In genomic region chr12:52022841-52023181, GRCh38 we compare ENCODE assay signal across 8 cellular contexts. TPM values are rescaled to one million over a fixed set of nuclear protein-coding genes. Genes with fewer than 3 reads are reported as not detected.
DNase-seq lines count a peak whose midpoint lies in the region; ATAC-seq, FAIRE-seq and TF ChIP-seq lines count a peak whose summit lies in the region.

No MANE protein-coding gene starts in this region.

- peak; percentile 8 for ATAC-seq in HG02885 (IDR thresholded peaks at IDR 0.05; ENCODE audit: poor library complexity, unreplicated experiment)
- ATAC-seq in HG03460 (IDR thresholded peaks at IDR 0.05; ENCODE audit: unreplicated experiment) = no peak

- CTCF ChIA-PET in CD8-positive, alpha-beta memory T cell (lab: Charles Lee) = interaction anchor here (0.9 to 17.0 kb wide), 17 partner anchors 8 to 130 kb away, joined by 3 to 580 read pairs (median 10); partner anchors contain the start of genes ATG101, NR4A1, SMIM41 and TAMALIN

- H3K4me1 Mint-ChIP-seq in CD8-positive, alpha-beta memory T cell = peaks cover 31 to 43% (median 41%) of the 10 kb centered on the region in 3 donors
- peaks cover 39% of the 10 kb centered on the region for H3K4me1 Mint-ChIP-seq in activated T-helper 2 cell treated with anti-CD3 and anti-CD28 coated beads, Interferon-gamma antibody, Interleukin-2, Interleukin-4, amounts not matched to agents 10 μg/mL and 5 μg/mL and 100 μg/mL, durations not matched to agents 14 hours and 24 hours and 36 hours (ENCODE audit: low read depth)

- H3K27me3 ChIP-seq in CD8-positive, alpha-beta memory T cell (ENCODE audit: insufficient read depth, low read length, poor library complexity, severe bottlenecking) = no peaks in the 10 kb centered on the region
- H3K27me3 ChIP-seq in keratinocyte (ENCODE audit: control insufficient read depth, extremely low read depth, insufficient read depth, low read length) (peaks cover 7% of the 10 kb centered on the region), testis (no peaks in the 10 kb centered on the region)

- no peaks in the 10 kb centered on the region for H3K36me3 ChIP-seq in CD8-positive, alpha-beta memory T cell (ENCODE audit: insufficient read depth, low read length)
- H3K36me3 ChIP-seq in keratinocyte (ENCODE audit: control insufficient read depth in 2 of 2, extremely low read depth in 1 of 2, insufficient read depth in 2 of 2, low read length in 2 of 2) = no peaks in the 10 kb centered on the region
- no peaks in the 10 kb centered on the region for H3K36me3 ChIP-seq in testis (ENCODE audit: low read depth, missing control alignments)

- H3K4me1 ChIP-seq in CD8-positive, alpha-beta memory T cell (ENCODE audit: insufficient read depth, low read length) = peaks cover 33% of the 10 kb centered on the region
- peaks cover 6% of the 10 kb centered on the region for H3K4me1 ChIP-seq in keratinocyte (ENCODE audit: control insufficient read depth, extremely low read depth, insufficient read depth, low read length)
- peaks cover 24% of the 10 kb centered on the region for H3K4me1 ChIP-seq in testis

- no peaks in the 10 kb centered on the region for H3K9me3 Mint-ChIP-seq in CD8-positive, alpha-beta memory T cell
- no peaks in the 10 kb centered on the region for H3K9me3 Mint-ChIP-seq in activated T-helper 2 cell treated with anti-CD3 and anti-CD28 coated beads, Interferon-gamma antibody, Interleukin-2, Interleukin-4, amounts not matched to agents 10 μg/mL and 5 μg/mL and 100 μg/mL, durations not matched to agents 14 hours and 24 hours and 36 hours

- intact Hi-C loops in activated T-helper 2 cell treated with anti-CD3 and anti-CD28 coated beads, Interferon-gamma antibody, Interleukin-2, Interleukin-4, amounts not matched to agents 10 μg/mL and 5 μg/mL and 100 μg/mL, durations not matched to agents 14 hours and 24 hours and 36 hours (cut with micrococcal nuclease) = loop anchor here (1.0 to 5.0 kb wide), 3 partner anchors 16 to 51 kb away; no protein-coding TSS in a partner anchor
- intact Hi-C loops in testis (cut with DNase I; ENCODE audit: low total_unique reads) = no loop called here

- no peak for DNase-seq in CD8-positive, alpha-beta memory T cell
- DNase-seq in activated T-helper 2 cell treated with anti-CD3 and anti-CD28 coated beads, Interferon-gamma antibody, Interleukin-2, Interleukin-4, amounts not matched to agents 10 μg/mL and 5 μg/mL and 100 μg/mL, durations not matched to agents 14 hours and 24 hours and 36 hours (ENCODE audit: low spot score) = no peak
- no peak for DNase-seq in keratinocyte (ENCODE audit: low read depth, low spot score)
- DNase-seq in testis = no peak
- DNase-seq in retina = no peak
- no peak for DNase-seq in NCI-H446 treated with DMSO at 0.1 percent for 48 hours (lab: John Stamatoyannopoulos, UW)

- H3K4me3 ChIP-seq in CD8-positive, alpha-beta memory T cell (ENCODE audit: low read length) = peak overlapping the region; percentile 61
- H3K4me3 ChIP-seq in keratinocyte (ENCODE audit: control insufficient read depth in 2 of 3, extremely low read depth in 1 of 3, insufficient read depth in 2 of 3, low read depth in 1 of 3, low read length in 3 of 3) (peak overlapping the region in 2 of 3 experiments; percentile 44 to 48), testis (peak overlapping the region; percentile 53 to 64)

- no peaks in the 10 kb centered on the region for H3K9me3 ChIP-seq in CD8-positive, alpha-beta memory T cell (ENCODE audit: low read length)
- H3K9me3 ChIP-seq in keratinocyte (ENCODE audit: control insufficient read depth, low read depth, low read length) (no peaks in the 10 kb centered on the region), testis (no peaks in the 10 kb centered on the region)

- H3K9me1 ChIP-seq in keratinocyte (ENCODE audit: control insufficient read depth, extremely low read depth, insufficient read depth, low read length) = no peaks in the 10 kb centered on the region

- dilution Hi-C loops in keratinocyte (cut with MboI; ENCODE audit: extremely low pct_ligation_motif_present, low sequenced_read_pairs) = no loop called here

- no peak for TF ChIP-seq POLR2A in testis (IDR thresholded peaks at IDR 0.05)

- 5 to 32% methylated on average over 12 to 14 of the region's 14 CpGs for WGBS in testis, 2 donors

- peak overlapping the region in 7 of 8 donors; percentile 17 to 86 (median 83) for H3K27ac Mint-ChIP-seq in CD8-positive, alpha-beta memory T cell
- H3K27ac Mint-ChIP-seq in activated T-helper 2 cell treated with anti-CD3 and anti-CD28 coated beads, Interferon-gamma antibody, Interleukin-2, Interleukin-4, amounts not matched to agents 10 μg/mL and 5 μg/mL and 100 μg/mL, durations not matched to agents 14 hours and 24 hours and 36 hours = no peak overlapping the region

- H4K20me1 ChIP-seq in keratinocyte (ENCODE audit: control insufficient read depth, extremely low read depth, insufficient read depth, low read length) = no peaks in the 10 kb centered on the region

- H3K27ac ChIP-seq in CD8-positive, alpha-beta memory T cell (ENCODE audit: low read depth, low read length) = no peak overlapping the region
- H3K27ac ChIP-seq in keratinocyte (ENCODE audit: control insufficient read depth, insufficient read depth, low read length) = no peak overlapping the region
- H3K27ac ChIP-seq in testis = peak overlapping the region in 1 of 2 donors; percentile 4

- peak overlapping the region; percentile 20 for H2AFZ ChIP-seq in keratinocyte (ENCODE audit: control insufficient read depth, low read length)

- no peak for FAIRE-seq in keratinocyte (lab: Jason Lieb, UNC)

- POLR2A ChIA-PET in CD8-positive, alpha-beta memory T cell (lab: Charles Lee) = interaction anchor here (1.0 to 2.2 kb wide), 3 partner anchors 15 to 30 kb away, joined by 4 to 10 read pairs (median 5); partner anchors contain the start of genes NR4A1 and TAMALIN

- peak overlapping the region; percentile 73 to 90 (median 82) for H3K4me3 Mint-ChIP-seq in CD8-positive, alpha-beta memory T cell
- peak overlapping the region; percentile 87 for H3K4me3 Mint-ChIP-seq in activated T-helper 2 cell treated with anti-CD3 and anti-CD28 coated beads, Interferon-gamma antibody, Interleukin-2, Interleukin-4, amounts not matched to agents 10 μg/mL and 5 μg/mL and 100 μg/mL, durations not matched to agents 14 hours and 24 hours and 36 hours (ENCODE audit: low read depth)

- no peaks in the 10 kb centered on the region for H3K79me2 ChIP-seq in keratinocyte (ENCODE audit: control insufficient read depth, insufficient read depth, low read length)

- H3K36me3 Mint-ChIP-seq in CD8-positive, alpha-beta memory T cell = no peaks in the 10 kb centered on the region
- no peaks in the 10 kb centered on the region for H3K36me3 Mint-ChIP-seq in activated T-helper 2 cell treated with anti-CD3 and anti-CD28 coated beads, Interferon-gamma antibody, Interleukin-2, Interleukin-4, amounts not matched to agents 10 μg/mL and 5 μg/mL and 100 μg/mL, durations not matched to agents 14 hours and 24 hours and 36 hours (ENCODE audit: low read depth)

- no peaks in the 10 kb centered on the region for H3K27me3 Mint-ChIP-seq in CD8-positive, alpha-beta memory T cell
- H3K27me3 Mint-ChIP-seq in activated T-helper 2 cell treated with anti-CD3 and anti-CD28 coated beads, Interferon-gamma antibody, Interleukin-2, Interleukin-4, amounts not matched to agents 10 μg/mL and 5 μg/mL and 100 μg/mL, durations not matched to agents 14 hours and 24 hours and 36 hours (ENCODE audit: low read depth) = peaks cover 3% of the 10 kb centered on the region

- H3K4me2 ChIP-seq in keratinocyte (ENCODE audit: control insufficient read depth, extremely low read depth, insufficient read depth, low read depth, low read length) = peak overlapping the region; percentile 70

- TF ChIP-seq CTCF in keratinocyte (optimal IDR thresholded peaks at IDR 0.05 in 1 of 3, IDR thresholded peaks at IDR 0.05 in 1 of 3, conservative IDR thresholded peaks at IDR 0.05 in 1 of 3; ENCODE audit: extremely low read depth in 1 of 3, insufficient read depth in 2 of 3, low read length in 3 of 3) (no peak), testis (IDR thresholded peaks at IDR 0.05) (no peak)

- no peak overlapping the region for H3K9ac ChIP-seq in keratinocyte (ENCODE audit: control insufficient read depth, extremely low read depth, insufficient read depth, low read length)

RNA-seq across cellular contexts. Expression of gene TAMALIN, which starts 16.1 kb away (rescaled TPM):
- 1 to 10 TPM; 7.3 to 8.4 TPM for total RNA-seq in CD8-positive, alpha-beta memory T cell
- 1.4 TPM for polyA plus RNA-seq in CD8-positive, alpha-beta memory T cell
- 6.0 and 6.1 TPM in 2 replicates for total RNA-seq in activated T-helper 2 cell treated with anti-CD3 and anti-CD28 coated beads, Interferon-gamma antibody, Interleukin-2, Interleukin-4, amounts not matched to agents 10 μg/mL and 5 μg/mL and 100 μg/mL, durations not matched to agents 14 hours and 24 hours and 36 hours
- 0.54 to 0.86 TPM (median 0.56 TPM) in 3 replicates for polyA plus RNA-seq in keratinocyte
- polyA plus RNA-seq in keratinocyte (2011; ENCODE audit: low read depth) = 1.5 TPM
- polyA plus RNA-seq in keratinocyte (2011; cell fraction: cytosol; rRNA removed) = 0.27 and 0.61 TPM in 2 replicates
- 1.7 and 2.5 TPM in 2 replicates for polyA plus RNA-seq in keratinocyte (2011; cell fraction: nucleus; rRNA removed)
- polyA plus RNA-seq in keratinocyte (2012; ENCODE audit: low replicate concordance) = 0.37 and 0.44 TPM in 2 replicates
- 0.20 to 1.1 TPM in 2 of 3 replicates, not detected in the other for polyA minus RNA-seq in keratinocyte
- polyA minus RNA-seq in keratinocyte (2011; cell fraction: cytosol; rRNA and poly(A)+ RNA removed) = not detected
- 2.2 and 4.9 TPM in 2 replicates for polyA minus RNA-seq in keratinocyte (2011; cell fraction: nucleus; rRNA and poly(A)+ RNA removed)
- 10 to 100 TPM in 1 of 2 donors, 1 to 10 TPM in 1; 8.9 to 10.4 TPM for total RNA-seq in testis
- 7.7 TPM for polyA plus RNA-seq in testis (ENCODE audit: insufficient read depth, low read depth, low replicate concordance)

RNA-seq across cellular contexts. Expression of gene NR4A1, which starts 28.4 kb away (rescaled TPM):
- total RNA-seq in CD8-positive, alpha-beta memory T cell = 10 to 100 TPM; 20.4 to 23.4 TPM
- 0.84 TPM for polyA plus RNA-seq in CD8-positive, alpha-beta memory T cell
- total RNA-seq in activated T-helper 2 cell treated with anti-CD3 and anti-CD28 coated beads, Interferon-gamma antibody, Interleukin-2, Interleukin-4, amounts not matched to agents 10 μg/mL and 5 μg/mL and 100 μg/mL, durations not matched to agents 14 hours and 24 hours and 36 hours = 134 and 139 TPM in 2 replicates
- polyA plus RNA-seq in keratinocyte (0.69 to 7.8 TPM (median 3.9 TPM) in 3 replicates), testis (ENCODE audit: insufficient read depth, low read depth, low replicate concordance) (41.5 TPM)
- polyA plus RNA-seq in keratinocyte (2011; ENCODE audit: low read depth) = 0.72 TPM
- 1.0 and 2.7 TPM in 2 replicates for polyA plus RNA-seq in keratinocyte (2011; cell fraction: cytosol; rRNA removed)
- 54.7 and 94.3 TPM in 2 replicates for polyA plus RNA-seq in keratinocyte (2011; cell fraction: nucleus; rRNA removed)
- polyA plus RNA-seq in keratinocyte (2012; ENCODE audit: low replicate concordance) = 0.70 and 5.4 TPM in 2 replicates
- polyA minus RNA-seq in keratinocyte = 0.95 to 9.3 TPM (median 5.6 TPM) in 3 replicates
- polyA minus RNA-seq in keratinocyte (2011; cell fraction: cytosol; rRNA and poly(A)+ RNA removed) = 7.7 TPM
- polyA minus RNA-seq in keratinocyte (2011; cell fraction: nucleus; rRNA and poly(A)+ RNA removed) = 45.2 and 46.1 TPM in 2 replicates
- 10 to 100 TPM; 55.1 to 88.5 TPM for total RNA-seq in testis

RNA-seq across cellular contexts. Expression of gene ATG101, which starts 47.0 kb away (rescaled TPM):
- total RNA-seq in CD8-positive, alpha-beta memory T cell = 10 to 100 TPM; 49.7 to 56.2 TPM
- 25.5 TPM for polyA plus RNA-seq in CD8-positive, alpha-beta memory T cell
- total RNA-seq in activated T-helper 2 cell treated with anti-CD3 and anti-CD28 coated beads, Interferon-gamma antibody, Interleukin-2, Interleukin-4, amounts not matched to agents 10 μg/mL and 5 μg/mL and 100 μg/mL, durations not matched to agents 14 hours and 24 hours and 36 hours = 44.6 and 45.9 TPM in 2 replicates
- polyA plus RNA-seq in keratinocyte (62.7 to 74.7 TPM (median 73.9 TPM) in 3 replicates), testis (ENCODE audit: insufficient read depth, low read depth, low replicate concordance) (64.5 TPM)
- 30.9 TPM for polyA plus RNA-seq in keratinocyte (2011; ENCODE audit: low read depth)
- 35.6 and 61.0 TPM in 2 replicates for polyA plus RNA-seq in keratinocyte (2011; cell fraction: cytosol; rRNA removed)
- polyA plus RNA-seq in keratinocyte (2011; cell fraction: nucleus; rRNA removed) = 47.2 and 55.1 TPM in 2 replicates
- polyA plus RNA-seq in keratinocyte (2012; ENCODE audit: low replicate concordance) = 60.2 and 62.9 TPM in 2 replicates
- 40.1 to 101 TPM (median 51.2 TPM) in 3 replicates for polyA minus RNA-seq in keratinocyte
- 32.6 TPM for polyA minus RNA-seq in keratinocyte (2011; cell fraction: cytosol; rRNA and poly(A)+ RNA removed)
- 18.0 and 19.2 TPM in 2 replicates for polyA minus RNA-seq in keratinocyte (2011; cell fraction: nucleus; rRNA and poly(A)+ RNA removed)
- total RNA-seq in testis = 10 to 100 TPM; 52.6 to 64.5 TPM

RNA-seq across cellular contexts. Expression of gene SMIM41, which starts 56.7 kb away (rescaled TPM):
- total RNA-seq in CD8-positive, alpha-beta memory T cell = not detected
- not detected for polyA plus RNA-seq in CD8-positive, alpha-beta memory T cell
- 0.14 and 0.16 TPM in 2 replicates for total RNA-seq in activated T-helper 2 cell treated with anti-CD3 and anti-CD28 coated beads, Interferon-gamma antibody, Interleukin-2, Interleukin-4, amounts not matched to agents 10 μg/mL and 5 μg/mL and 100 μg/mL, durations not matched to agents 14 hours and 24 hours and 36 hours
- not detected in 3 replicates for polyA plus RNA-seq in keratinocyte
- polyA plus RNA-seq in keratinocyte (2011; ENCODE audit: low read depth) = not detected
- polyA plus RNA-seq in keratinocyte (2011; cell fraction: cytosol; rRNA removed) = not detected in 2 replicates
- polyA plus RNA-seq in keratinocyte (2011; cell fraction: nucleus; rRNA removed) = not detected in 2 replicates
- not detected in 2 replicates for polyA plus RNA-seq in keratinocyte (2012; ENCODE audit: low replicate concordance)
- not detected in 3 replicates for polyA minus RNA-seq in keratinocyte
- polyA minus RNA-seq in keratinocyte (2011; cell fraction: cytosol; rRNA and poly(A)+ RNA removed) = not detected
- not detected in 2 replicates for polyA minus RNA-seq in keratinocyte (2011; cell fraction: nucleus; rRNA and poly(A)+ RNA removed)
- total RNA-seq in testis = 10 to 100 TPM; 15.6 to 21.7 TPM
- polyA plus RNA-seq in testis (ENCODE audit: insufficient read depth, low read depth, low replicate concordance) = 2.6 TPM
